9 cellular contexts compared by ENCODE assay signal in genomic region chr1:110412576-110412975, GRCh38. TPM values are rescaled to one million over a fixed set of nuclear protein-coding genes. Genes with fewer than 3 reads are reported as not detected.
A peak's percentile ranks its signal among the peaks of the same experiment; 100 is the strongest.
DNase-seq lines count a peak whose midpoint lies in the region; ATAC-seq and TF ChIP-seq lines count a peak whose summit lies in the region.
"Had no signal": no experiment of that assay in that cellular context is flagged by ENCODE, and none has a peak within 500 bp of the region (broad histone marks: within the 10 kb centered on the region; RNA-seq: fewer than 3 reads in every experiment).

No MANE protein-coding gene starts in this region.

- DNase-seq in D341Med (ENCODE audit: low spot score) (peak; percentile 71), NOMO-1 treated with dmso at 0.1 percent for 144 hours (lab: John Stamatoyannopoulos, UW; ENCODE audit: unreplicated experiment) (peak; percentile 44), epithelial cell of proximal tubule (ENCODE audit: low read depth) (no peak), naive B cell (peak; percentile 59)
- DNase-seq in activated CD8-positive, alpha-beta memory T cell treated with anti-CD3 and anti-CD28 coated beads, Interleukin-2, amount 50 U/mL, for 4 hours, result peak; percentile 61
- peak; percentile 36 to 74 for DNase-seq in stimulated activated effector memory CD8-positive, alpha-beta T cell treated with anti-CD3 and anti-CD28 coated beads, Interleukin-12 subunit alpha, Interleukin-12 subunit beta, amount 100 ng/mL, for 72 hours (ENCODE audit: low spot score in 2 of 2)

- peak overlapping the region in 7 of 8 donors; percentile 8 to 91 (median 67) for H3K4me3 Mint-ChIP-seq in naive B cell
- H3K4me3 Mint-ChIP-seq in stimulated activated effector memory CD8-positive, alpha-beta T cell treated with anti-CD3 and anti-CD28 coated beads, Interleukin-12 subunit alpha, Interleukin-12 subunit beta, amount 100 ng/mL, for 72 hours, result no peak overlapping the region

- H3K4me1 Mint-ChIP-seq in naive B cell, result peaks cover 15 to 34% (median 17%) of the 10 kb centered on the region in 3 donors
- peaks cover 19% of the 10 kb centered on the region for H3K4me1 Mint-ChIP-seq in stimulated activated effector memory CD8-positive, alpha-beta T cell treated with anti-CD3 and anti-CD28 coated beads, Interleukin-12 subunit alpha, Interleukin-12 subunit beta, amount 100 ng/mL, for 72 hours

- no peaks in the 10 kb centered on the region for H3K9me3 Mint-ChIP-seq in naive B cell
- H3K9me3 Mint-ChIP-seq in stimulated activated effector memory CD8-positive, alpha-beta T cell treated with anti-CD3 and anti-CD28 coated beads, Interleukin-12 subunit alpha, Interleukin-12 subunit beta, amount 100 ng/mL, for 72 hours, result no peaks in the 10 kb centered on the region

- peak; percentile 94 for TF ChIP-seq CTCF in epithelial cell of proximal tubule (conservative IDR thresholded peaks at IDR 0.05; ENCODE audit: low read depth, low read length)

- H3K27me3 Mint-ChIP-seq in naive B cell, result no peaks in the 10 kb centered on the region

- ATAC-seq in HG02610 (IDR thresholded peaks at IDR 0.05; ENCODE audit: unreplicated experiment) (peak; percentile 37), naive B cell (ENCODE audit: low read depth in 2 of 2) (peak; percentile 63 to 66), GM21825 (IDR thresholded peaks at IDR 0.05; ENCODE audit: unreplicated experiment) (no peak)
- peak; percentile 76 for ATAC-seq in stimulated activated effector memory CD8-positive, alpha-beta T cell treated with anti-CD3 and anti-CD28 coated beads, Interleukin-12 subunit alpha, Interleukin-12 subunit beta, amount 100 ng/mL, for 72 hours

- H3K27ac Mint-ChIP-seq in naive B cell, result peak overlapping the region in 5 of 6 donors; percentile 34 to 81 (median 43)
- H3K27ac Mint-ChIP-seq in stimulated activated effector memory CD8-positive, alpha-beta T cell treated with anti-CD3 and anti-CD28 coated beads, Interleukin-12 subunit alpha, Interleukin-12 subunit beta, amount 100 ng/mL, for 72 hours, result peak overlapping the region; percentile 23

- peaks cover 0 to 2% of the 10 kb centered on the region in 2 donors for H3K36me3 Mint-ChIP-seq in naive B cell
- peaks cover 3% of the 10 kb centered on the region for H3K36me3 Mint-ChIP-seq in stimulated activated effector memory CD8-positive, alpha-beta T cell treated with anti-CD3 and anti-CD28 coated beads, Interleukin-12 subunit alpha, Interleukin-12 subunit beta, amount 100 ng/mL, for 72 hours

- H3K4me3 ChIP-seq in epithelial cell of proximal tubule (ENCODE audit: low read depth, low read length), result no peak overlapping the region

RNA-seq across cellular contexts. Expression of gene LAMTOR5, which starts 5.1 kb away (rescaled TPM):
- total RNA-seq in epithelial cell of proximal tubule, result 181 and 206 TPM in 2 replicates
- polyA plus RNA-seq in naive B cell (ENCODE audit: low read depth in 6 of 6), result 100 to 1,000 TPM; 472 to 651 (median 493) TPM

RNA-seq across cellular contexts. Expression of gene SLC16A4, which starts 21.8 kb away (rescaled TPM):
- 9.2 and 12.4 TPM in 2 replicates for total RNA-seq in epithelial cell of proximal tubule
- 1 to 10 TPM in 4 of 6 donors, under 1 TPM in 1, not detected in 1; 0.77 to 1.9 (median 1.2) TPM for polyA plus RNA-seq in naive B cell (ENCODE audit: low read depth in 6 of 6)

RNA-seq across cellular contexts. Expression of gene PROK1, which starts 38.4 kb away (rescaled TPM):
- not detected in 2 replicates for total RNA-seq in epithelial cell of proximal tubule
- polyA plus RNA-seq in naive B cell (ENCODE audit: low read depth in 6 of 6), result under 1 TPM in 2 of 6 donors, not detected in 4; 0.21 to 0.71 TPM
- total RNA-seq: T-helper 2 cell treated with Interferon-gamma antibody and Interleukin-4, amounts not matched to agents 100 ng/mL and 5 ng/mL, for 36 hours had no signal
